Comparison of ENCODE assay signal across 6 cellular contexts in the genomic region with DNA sequence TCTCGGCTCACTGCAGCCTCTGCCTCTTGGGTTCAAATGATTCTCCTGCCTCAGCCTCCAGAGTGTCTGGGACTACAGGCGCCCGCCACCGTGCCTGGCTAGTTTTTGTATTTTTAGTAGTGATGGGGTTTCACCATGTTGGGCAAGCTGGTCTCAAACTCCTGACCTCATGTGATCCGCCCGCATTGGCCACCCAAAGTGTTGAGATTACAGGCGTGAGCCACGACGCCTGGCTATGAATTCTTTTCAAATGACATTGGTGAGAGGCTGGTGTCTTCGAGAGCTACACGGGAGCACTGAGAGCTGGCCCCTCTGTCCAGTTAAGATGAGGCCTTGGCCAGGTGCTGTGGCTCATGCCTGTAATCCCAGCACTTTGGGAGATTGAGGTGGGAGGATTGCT. TPM values are rescaled to one million over a fixed set of nuclear protein-coding genes. Genes with fewer than 3 reads are reported as not detected.
"Had no signal": no experiment of that assay in that cellular context is flagged by ENCODE, and none has a peak within 500 bp of the region (broad histone marks: within the 10 kb centered on the region; RNA-seq: fewer than 3 reads in every experiment).

No MANE protein-coding gene starts in this region.

RNA-seq across cellular contexts. Expression of a gene that starts 42.5 kb away (rescaled TPM):
- total RNA-seq: left ventricle myocardium superior, mammary epithelial cell, occipital lobe, osteocyte, pulmonary artery endothelial cell, renal cortical epithelial cell had no signal
- polyA plus RNA-seq: mammary epithelial cell had no signal
